ENCODE assay signal across 17 cellular contexts in genomic region chr1:6137758-6138157, GRCh38. TPM values are rescaled to one million over a fixed set of nuclear protein-coding genes. Genes with fewer than 3 reads are reported as not detected.
"Had no signal": no experiment of that assay in that cellular context is flagged by ENCODE, and none has a peak within 500 bp of the region (broad histone marks: within the 10 kb centered on the region; RNA-seq: fewer than 3 reads in every experiment).

No MANE protein-coding gene starts in this region.

- DNase-seq: activated naive CD4-positive, alpha-beta T cell treated with anti-CD3 and anti-CD28 coated beads for 36 hours; central memory CD4-positive, alpha-beta T cell; effector CD4-positive, alpha-beta T cell; foreskin fibroblast; hypothalamus; kidney glomerular epithelial cell; midbrain; ovary; stimulated activated CD4-positive, alpha-beta T cell treated with anti-CD3 and anti-CD28 coated beads, Interleukin-4, amount 100 ng/mL, for 1 hour; stimulated activated naive B cell treated with anti-CD40 and anti-IgM and Interleukin-4, amounts not matched to agents 10 μg/mL and 1 μg/mL and 100 μg/mL, for 72 hours; SW 1271 had no signal

- H3K4me1 Mint-ChIP-seq: activated T-helper 17 cell treated with anti-CD3 and anti-CD28 coated beads, Interleukin-2, amount 50 U/mL, for 72 hours had no signal

- H3K4me1 ChIP-seq: tibial nerve had no signal

- H3K36me3 Mint-ChIP-seq: stimulated activated naive B cell treated with anti-CD40 and anti-IgM and Interleukin-4, amounts not matched to agents 10 μg/mL and 1 μg/mL and 100 μg/mL, for 72 hours had no signal

- H3K4me3 ChIP-seq: coronary artery, ovary, tibial nerve had no signal

- H3K36me3 ChIP-seq: ovary, tibial nerve had no signal

- H3K27me3 ChIP-seq: ovary, tibial nerve had no signal

- H3K27ac Mint-ChIP-seq: activated naive CD4-positive, alpha-beta T cell treated with anti-CD3 and anti-CD28 coated beads for 36 hours; activated T-helper 17 cell treated with anti-CD3 and anti-CD28 coated beads, Interleukin-2, amount 50 U/mL, for 72 hours; stimulated activated naive B cell treated with anti-CD40 and anti-IgM and Interleukin-4, amounts not matched to agents 10 μg/mL and 1 μg/mL and 100 μg/mL, for 72 hours; T-helper 2 cell treated with Interferon-gamma antibody and Interleukin-4, amounts not matched to agents 5 μg/mL and 100 μg/mL, for 36 hours had no signal

- ATAC-seq: activated CD4-positive, CD25-positive, alpha-beta regulatory T cell treated with anti-CD3 and anti-CD28 coated beads, Interleukin-2, amount 50 U/mL, for 24 hours; activated T-helper 17 cell treated with anti-CD3 and anti-CD28 coated beads, Interleukin-2, amount 50 U/mL, for 72 hours; stimulated activated naive B cell treated with anti-CD40 and anti-IgM and Interleukin-4, amounts not matched to agents 10 μg/mL and 1 μg/mL and 100 μg/mL, for 72 hours had no signal

- H3K9me3 Mint-ChIP-seq: activated naive CD4-positive, alpha-beta T cell treated with anti-CD3 and anti-CD28 coated beads for 36 hours; T-helper 2 cell treated with Interferon-gamma antibody and Interleukin-4, amounts not matched to agents 5 μg/mL and 100 μg/mL, for 36 hours had no signal

- H3K4me3 Mint-ChIP-seq: activated naive CD4-positive, alpha-beta T cell treated with anti-CD3 and anti-CD28 coated beads for 36 hours; activated T-helper 17 cell treated with anti-CD3 and anti-CD28 coated beads, Interleukin-2, amount 50 U/mL, for 72 hours; stimulated activated naive B cell treated with anti-CD40 and anti-IgM and Interleukin-4, amounts not matched to agents 10 μg/mL and 1 μg/mL and 100 μg/mL, for 72 hours; T-helper 2 cell treated with Interferon-gamma antibody and Interleukin-4, amounts not matched to agents 5 μg/mL and 100 μg/mL, for 36 hours had no signal

- H3K9me3 ChIP-seq: ovary had no signal

- H3K27ac ChIP-seq: coronary artery, ovary, tibial nerve had no signal

- H3K27me3 Mint-ChIP-seq: activated T-helper 17 cell treated with anti-CD3 and anti-CD28 coated beads, Interleukin-2, amount 50 U/mL, for 72 hours had no signal

RNA-seq across cellular contexts. Expression of gene CHD5, which starts 42.4 kb away (rescaled TPM):
- total RNA-seq: myocyte had no signal
